15 cellular contexts compared by ENCODE assay signal in the genomic region with DNA sequence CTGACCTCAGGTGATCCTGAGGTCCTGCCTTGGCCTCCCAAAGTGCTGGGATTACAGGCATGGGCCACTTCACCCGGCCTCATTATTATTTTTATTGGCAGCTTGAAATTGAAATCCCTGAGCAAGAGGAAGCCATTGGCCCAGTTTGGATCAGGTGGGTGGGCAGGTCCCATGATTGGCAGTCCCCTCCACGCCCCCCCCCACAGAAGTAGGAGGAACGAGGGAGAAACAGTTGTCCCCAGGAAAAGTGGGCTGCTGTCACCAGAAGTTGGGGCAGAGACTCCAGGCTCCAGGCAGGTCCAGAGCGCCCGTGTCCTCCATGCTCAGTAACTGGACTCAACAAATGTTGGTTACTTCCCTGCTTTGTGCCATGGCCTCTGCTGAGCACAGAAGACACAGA.
DNase-seq lines count a peak whose midpoint lies in the region; ATAC-seq and TF ChIP-seq lines count a peak whose summit lies in the region.
"Had no signal": no experiment of that assay in that cellular context is flagged by ENCODE, and none has a peak within 500 bp of the region (broad histone marks: within the 10 kb centered on the region; RNA-seq: fewer than 3 reads in every experiment).

No MANE protein-coding gene starts in this region.

- H3K4me1 Mint-ChIP-seq in MCF 10A (ENCODE audit: insufficient read depth, unreplicated experiment) = peaks cover 13% of the 10 kb centered on the region
- H3K4me1 Mint-ChIP-seq in mesothelial cell of epicardium = peaks cover 35% of the 10 kb centered on the region

- no peak for TF ChIP-seq CTCF in breast epithelium (IDR thresholded peaks at IDR 0.05)
- TF ChIP-seq CTCF in MCF 10A (IDR thresholded peaks at IDR 0.05; ENCODE audit: unreplicated experiment) = no peak
- no peak for TF ChIP-seq CTCF in mesothelial cell of epicardium (IDR thresholded peaks at IDR 0.05; ENCODE audit: unreplicated experiment)
- no peak for TF ChIP-seq CTCF in upper lobe of left lung (IDR thresholded peaks at IDR 0.05)

- peaks cover 0 to 3% of the 10 kb centered on the region in 2 donors for H3K9me3 ChIP-seq in breast epithelium
- H3K9me3 ChIP-seq in ectodermal cell (ENCODE audit: control insufficient read depth, low read length) = no peaks in the 10 kb centered on the region
- no peaks in the 10 kb centered on the region for H3K9me3 ChIP-seq in upper lobe of left lung

- peak overlapping the region; percentile 68 to 70 for H3K27ac ChIP-seq in breast epithelium
- H3K27ac ChIP-seq in ectodermal cell (ENCODE audit: insufficient read depth, low read depth, low read length, poor library complexity, severe bottlenecking) = peak overlapping the region; percentile 37
- peak overlapping the region in 3 of 4 donors; percentile 12 to 62 (median 44) for H3K27ac ChIP-seq in upper lobe of left lung

- H3K27me3 ChIP-seq in breast epithelium = no peaks in the 10 kb centered on the region
- H3K27me3 ChIP-seq in ectodermal cell (ENCODE audit: control insufficient read depth, insufficient read depth, low read length, poor library complexity, severe bottlenecking) = no peaks in the 10 kb centered on the region
- H3K27me3 ChIP-seq in upper lobe of left lung = no peaks in the 10 kb centered on the region

- intact Hi-C loops in breast epithelium (cut with DNase I; ENCODE audit: low total_unique reads) (no loop called here), MCF 10A (cut with micrococcal nuclease) (no loop called here)

- no peak overlapping the region for H3K4me3 Mint-ChIP-seq in MCF 10A (ENCODE audit: unreplicated experiment)
- no peak overlapping the region for H3K4me3 Mint-ChIP-seq in mesothelial cell of epicardium
- H3K4me3 Mint-ChIP-seq: natural killer cell treated with Interleukin-12 subunit alpha and Interleukin-12 subunit beta and Interleukin-15 and Interleukin-18, amount 100 ng/mL, for 72 hours had no signal

- H3K9me3 Mint-ChIP-seq in MCF 10A (ENCODE audit: unreplicated experiment) = no peaks in the 10 kb centered on the region
- peaks cover 3% of the 10 kb centered on the region for H3K9me3 Mint-ChIP-seq in mesothelial cell of epicardium
- H3K9me3 Mint-ChIP-seq: natural killer cell treated with Interleukin-12 subunit alpha and Interleukin-12 subunit beta and Interleukin-15 and Interleukin-18, amount 100 ng/mL, for 72 hours had no signal

- no peak for ATAC-seq in upper lobe of left lung (ENCODE audit: low FRiP score in 2 of 2)
- no peak for ATAC-seq in HG03439 (IDR thresholded peaks at IDR 0.05; ENCODE audit: unreplicated experiment)
- ATAC-seq: natural killer cell treated with Interleukin-12 subunit alpha and Interleukin-12 subunit beta and Interleukin-15 and Interleukin-18, amount 100 ng/mL, for 72 hours; stimulated activated naive CD8-positive, alpha-beta T cell treated with anti-CD3 and anti-CD28 coated beads, Interleukin-15, Interleukin-2, amounts not matched to agents 100 U/mL and 50 U/mL, for 24 hours had no signal

- H3K27ac Mint-ChIP-seq in MCF 10A (ENCODE audit: low read depth, unreplicated experiment) = no peak overlapping the region
- H3K27ac Mint-ChIP-seq in mesothelial cell of epicardium = peak overlapping the region; percentile 92
- H3K27ac Mint-ChIP-seq: natural killer cell treated with Interleukin-12 subunit alpha and Interleukin-12 subunit beta and Interleukin-15 and Interleukin-18, amount 100 ng/mL, for 72 hours had no signal

- no peak for TF ChIP-seq POLR2A in breast epithelium (IDR thresholded peaks at IDR 0.05)
- TF ChIP-seq POLR2A in upper lobe of left lung (IDR thresholded peaks at IDR 0.05) = no peak

- peaks cover 0 to 11% of the 10 kb centered on the region in 2 donors for H3K4me1 ChIP-seq in breast epithelium
- H3K4me1 ChIP-seq in ectodermal cell (ENCODE audit: control insufficient read depth, insufficient read depth, low read length) = peaks cover 4% of the 10 kb centered on the region
- H3K4me1 ChIP-seq in upper lobe of left lung = peaks cover 4 to 39% (median 23%) of the 10 kb centered on the region in 4 donors

- 92 to 93% methylated on average over 5 of the region's 5 CpGs for WGBS in ectodermal cell, 2 experiments
- 76 to 87% methylated on average over 3 to 5 of the region's 5 CpGs for WGBS in upper lobe of left lung, 2 donors

- H3K36me3 Mint-ChIP-seq in MCF 10A (ENCODE audit: insufficient read depth, unreplicated experiment) = no peaks in the 10 kb centered on the region
- H3K36me3 Mint-ChIP-seq in mesothelial cell of epicardium = peaks cover 5% of the 10 kb centered on the region
- H3K36me3 Mint-ChIP-seq: natural killer cell treated with Interleukin-12 subunit alpha and Interleukin-12 subunit beta and Interleukin-15 and Interleukin-18, amount 100 ng/mL, for 72 hours had no signal

- DNase-seq in breast epithelium (ENCODE audit: low spot score in 2 of 2) (no peak), MCF 10A (ENCODE audit: unreplicated experiment) (no peak), mesothelial cell of epicardium (ENCODE audit: low spot score in 2 of 2, unreplicated experiment in 2 of 2) (no peak), upper lobe of left lung (no peak), NOMO-1 (lab: John Stamatoyannopoulos, UW; ENCODE audit: unreplicated experiment in 2 of 2) (no peak), SIG-M5 treated with dmso at 0.1 percent for 504 hours (lab: John Stamatoyannopoulos, UW; ENCODE audit: unreplicated experiment) (no peak)
- DNase-seq: activated gamma-delta T cell; cerebellar nuclear complex; foreskin fibroblast; HCEC 1CT; SHP77; stimulated activated naive CD8-positive, alpha-beta T cell treated with anti-CD3 and anti-CD28 coated beads, Interleukin-15, Interleukin-2, amounts not matched to agents 100 U/mL and 50 U/mL, for 24 hours had no signal

- CTCF ChIA-PET in MCF 10A (lab: Yijun Ruan, JAX) = interaction anchor here (0.6 to 1.4 kb wide), 2 partner anchors 10 to 149 kb away, joined by 3 read pairs; no protein-coding TSS in a partner anchor

- POLR2A ChIA-PET in MCF 10A (lab: Yijun Ruan, JAX) = interaction anchor here (2.8 kb wide), 1 partner anchor 45 kb away, joined by 11 read pairs; no protein-coding TSS in a partner anchor

- H3K4me3 ChIP-seq in breast epithelium (no peak overlapping the region), ectodermal cell (ENCODE audit: insufficient read depth, low read depth, low read length) (no peak overlapping the region), upper lobe of left lung (no peak overlapping the region)

- no TSS peak for BruUV-seq in MCF 10A (replicated peaks; lab: Mats Ljungman, UMichigan)

- H3K36me3 ChIP-seq in breast epithelium (no peaks in the 10 kb centered on the region), ectodermal cell (ENCODE audit: control insufficient read depth, insufficient read depth, low read length) (no peaks in the 10 kb centered on the region), upper lobe of left lung (no peaks in the 10 kb centered on the region)

- no peak for TF ChIP-seq EP300 in upper lobe of left lung (IDR thresholded peaks at IDR 0.05)

- H3K27me3 Mint-ChIP-seq in MCF 10A (ENCODE audit: insufficient read depth, unreplicated experiment) (no peaks in the 10 kb centered on the region), mesothelial cell of epicardium (ENCODE audit: low read depth) (no peaks in the 10 kb centered on the region)
- H3K27me3 Mint-ChIP-seq: natural killer cell treated with Interleukin-12 subunit alpha and Interleukin-12 subunit beta and Interleukin-15 and Interleukin-18, amount 100 ng/mL, for 72 hours had no signal
